Comparison of ENCODE assay signal across 1 cellular context in the genomic region with DNA sequence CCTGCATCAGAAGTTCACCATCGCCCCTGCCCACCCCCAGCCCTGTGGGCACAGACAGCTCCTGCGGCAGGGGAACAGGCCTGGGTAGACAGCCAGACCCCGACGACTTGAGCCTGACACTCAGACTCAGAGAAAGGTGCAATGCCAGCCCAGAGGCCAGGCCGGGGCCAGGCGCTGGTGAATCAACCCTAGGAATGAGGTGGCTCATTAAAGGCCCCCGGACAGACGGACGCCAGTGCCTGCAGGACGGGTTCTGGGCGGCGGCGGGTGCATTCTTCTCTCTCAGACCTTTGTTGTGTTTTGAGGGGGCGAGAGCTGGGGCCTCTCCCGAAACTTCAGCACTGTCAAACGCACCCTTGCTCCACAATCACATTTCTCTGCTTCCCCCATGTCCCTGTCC.
TF ChIP-seq lines count a peak whose summit lies in the region.

No MANE protein-coding gene starts in this region.

TF ChIP-seq in H1, 55 proteins besides CTCF, POLR2A, EP300 and RAD21:
- TF ChIP-seq BRCA1 (IDR thresholded peaks at IDR 0.05; ENCODE audit: low read depth, low read length) (no peak), ZNF274 (IDR thresholded peaks at IDR 0.05; ENCODE audit: borderline replicate concordance, extremely low read depth, low read length) (no peak), HDAC2 (IDR thresholded peaks at IDR 0.05; ENCODE audit: borderline replicate concordance in 1 of 2, low read depth in 2 of 2, low read length in 2 of 2) (no peak), SP4 (IDR thresholded peaks at IDR 0.05; ENCODE audit: low read length) (no peak)
- TF ChIP-seq, protein P1, sequence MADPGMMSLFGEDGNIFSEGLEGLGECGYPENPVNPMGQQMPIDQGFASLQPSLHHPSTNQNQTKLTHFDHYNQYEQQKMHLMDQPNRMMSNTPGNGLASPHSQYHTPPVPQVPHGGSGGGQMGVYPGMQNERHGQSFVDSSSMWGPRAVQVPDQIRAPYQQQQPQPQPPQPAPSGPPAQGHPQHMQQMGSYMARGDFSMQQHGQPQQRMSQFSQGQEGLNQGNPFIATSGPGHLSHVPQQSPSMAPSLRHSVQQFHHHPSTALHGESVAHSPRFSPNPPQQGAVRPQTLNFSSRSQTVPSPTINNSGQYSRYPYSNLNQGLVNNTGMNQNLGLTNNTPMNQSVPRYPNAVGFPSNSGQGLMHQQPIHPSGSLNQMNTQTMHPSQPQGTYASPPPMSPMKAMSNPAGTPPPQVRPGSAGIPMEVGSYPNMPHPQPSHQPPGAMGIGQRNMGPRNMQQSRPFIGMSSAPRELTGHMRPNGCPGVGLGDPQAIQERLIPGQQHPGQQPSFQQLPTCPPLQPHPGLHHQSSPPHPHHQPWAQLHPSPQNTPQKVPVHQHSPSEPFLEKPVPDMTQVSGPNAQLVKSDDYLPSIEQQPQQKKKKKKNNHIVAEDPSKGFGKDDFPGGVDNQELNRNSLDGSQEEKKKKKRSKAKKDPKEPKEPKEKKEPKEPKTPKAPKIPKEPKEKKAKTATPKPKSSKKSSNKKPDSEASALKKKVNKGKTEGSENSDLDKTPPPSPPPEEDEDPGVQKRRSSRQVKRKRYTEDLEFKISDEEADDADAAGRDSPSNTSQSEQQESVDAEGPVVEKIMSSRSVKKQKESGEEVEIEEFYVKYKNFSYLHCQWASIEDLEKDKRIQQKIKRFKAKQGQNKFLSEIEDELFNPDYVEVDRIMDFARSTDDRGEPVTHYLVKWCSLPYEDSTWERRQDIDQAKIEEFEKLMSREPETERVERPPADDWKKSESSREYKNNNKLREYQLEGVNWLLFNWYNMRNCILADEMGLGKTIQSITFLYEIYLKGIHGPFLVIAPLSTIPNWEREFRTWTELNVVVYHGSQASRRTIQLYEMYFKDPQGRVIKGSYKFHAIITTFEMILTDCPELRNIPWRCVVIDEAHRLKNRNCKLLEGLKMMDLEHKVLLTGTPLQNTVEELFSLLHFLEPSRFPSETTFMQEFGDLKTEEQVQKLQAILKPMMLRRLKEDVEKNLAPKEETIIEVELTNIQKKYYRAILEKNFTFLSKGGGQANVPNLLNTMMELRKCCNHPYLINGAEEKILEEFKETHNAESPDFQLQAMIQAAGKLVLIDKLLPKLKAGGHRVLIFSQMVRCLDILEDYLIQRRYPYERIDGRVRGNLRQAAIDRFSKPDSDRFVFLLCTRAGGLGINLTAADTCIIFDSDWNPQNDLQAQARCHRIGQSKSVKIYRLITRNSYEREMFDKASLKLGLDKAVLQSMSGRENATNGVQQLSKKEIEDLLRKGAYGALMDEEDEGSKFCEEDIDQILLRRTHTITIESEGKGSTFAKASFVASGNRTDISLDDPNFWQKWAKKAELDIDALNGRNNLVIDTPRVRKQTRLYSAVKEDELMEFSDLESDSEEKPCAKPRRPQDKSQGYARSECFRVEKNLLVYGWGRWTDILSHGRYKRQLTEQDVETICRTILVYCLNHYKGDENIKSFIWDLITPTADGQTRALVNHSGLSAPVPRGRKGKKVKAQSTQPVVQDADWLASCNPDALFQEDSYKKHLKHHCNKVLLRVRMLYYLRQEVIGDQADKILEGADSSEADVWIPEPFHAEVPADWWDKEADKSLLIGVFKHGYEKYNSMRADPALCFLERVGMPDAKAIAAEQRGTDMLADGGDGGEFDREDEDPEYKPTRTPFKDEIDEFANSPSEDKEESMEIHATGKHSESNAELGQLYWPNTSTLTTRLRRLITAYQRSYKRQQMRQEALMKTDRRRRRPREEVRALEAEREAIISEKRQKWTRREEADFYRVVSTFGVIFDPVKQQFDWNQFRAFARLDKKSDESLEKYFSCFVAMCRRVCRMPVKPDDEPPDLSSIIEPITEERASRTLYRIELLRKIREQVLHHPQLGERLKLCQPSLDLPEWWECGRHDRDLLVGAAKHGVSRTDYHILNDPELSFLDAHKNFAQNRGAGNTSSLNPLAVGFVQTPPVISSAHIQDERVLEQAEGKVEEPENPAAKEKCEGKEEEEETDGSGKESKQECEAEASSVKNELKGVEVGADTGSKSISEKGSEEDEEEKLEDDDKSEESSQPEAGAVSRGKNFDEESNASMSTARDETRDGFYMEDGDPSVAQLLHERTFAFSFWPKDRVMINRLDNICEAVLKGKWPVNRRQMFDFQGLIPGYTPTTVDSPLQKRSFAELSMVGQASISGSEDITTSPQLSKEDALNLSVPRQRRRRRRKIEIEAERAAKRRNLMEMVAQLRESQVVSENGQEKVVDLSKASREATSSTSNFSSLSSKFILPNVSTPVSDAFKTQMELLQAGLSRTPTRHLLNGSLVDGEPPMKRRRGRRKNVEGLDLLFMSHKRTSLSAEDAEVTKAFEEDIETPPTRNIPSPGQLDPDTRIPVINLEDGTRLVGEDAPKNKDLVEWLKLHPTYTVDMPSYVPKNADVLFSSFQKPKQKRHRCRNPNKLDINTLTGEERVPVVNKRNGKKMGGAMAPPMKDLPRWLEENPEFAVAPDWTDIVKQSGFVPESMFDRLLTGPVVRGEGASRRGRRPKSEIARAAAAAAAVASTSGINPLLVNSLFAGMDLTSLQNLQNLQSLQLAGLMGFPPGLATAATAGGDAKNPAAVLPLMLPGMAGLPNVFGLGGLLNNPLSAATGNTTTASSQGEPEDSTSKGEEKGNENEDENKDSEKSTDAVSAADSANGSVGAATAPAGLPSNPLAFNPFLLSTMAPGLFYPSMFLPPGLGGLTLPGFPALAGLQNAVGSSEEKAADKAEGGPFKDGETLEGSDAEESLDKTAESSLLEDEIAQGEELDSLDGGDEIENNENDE (IDR thresholded peaks at IDR 0.05; ENCODE audit: insufficient replicate concordance, low read length): no peak
TF ChIP-seq in H1: peak in this region for 0.
